13 cellular contexts compared by ENCODE assay signal in the genomic region with DNA sequence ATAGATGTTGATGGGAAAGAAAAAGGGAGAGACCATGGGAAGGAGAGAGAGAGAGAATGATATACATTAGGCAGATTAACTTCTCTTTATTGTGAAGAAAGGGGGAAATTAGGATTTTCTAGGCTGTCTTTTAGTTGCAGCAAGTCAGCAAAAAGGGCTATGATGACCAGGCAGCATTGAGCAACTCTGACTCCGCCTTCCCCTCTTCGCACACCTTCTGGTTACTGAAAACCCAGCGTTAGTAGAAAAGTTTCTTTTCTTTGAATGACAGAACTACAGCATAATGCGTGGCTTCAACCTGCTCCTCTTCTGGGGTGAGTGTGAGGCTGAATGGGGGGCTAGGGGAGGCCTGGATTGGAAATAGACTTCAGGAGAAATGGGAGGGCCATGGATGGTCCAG. TPM values are rescaled to one million over a fixed set of nuclear protein-coding genes. Genes with fewer than 3 reads are reported as not detected.
A peak's percentile ranks its signal among the peaks of the same experiment; 100 is the strongest.
DNase-seq lines count a peak whose midpoint lies in the region; ATAC-seq and TF ChIP-seq lines count a peak whose summit lies in the region.
"Had no signal": no experiment of that assay in that cellular context is flagged by ENCODE, and none has a peak within 500 bp of the region (broad histone marks: within the 10 kb centered on the region; RNA-seq: fewer than 3 reads in every experiment).

A gene with protein sequence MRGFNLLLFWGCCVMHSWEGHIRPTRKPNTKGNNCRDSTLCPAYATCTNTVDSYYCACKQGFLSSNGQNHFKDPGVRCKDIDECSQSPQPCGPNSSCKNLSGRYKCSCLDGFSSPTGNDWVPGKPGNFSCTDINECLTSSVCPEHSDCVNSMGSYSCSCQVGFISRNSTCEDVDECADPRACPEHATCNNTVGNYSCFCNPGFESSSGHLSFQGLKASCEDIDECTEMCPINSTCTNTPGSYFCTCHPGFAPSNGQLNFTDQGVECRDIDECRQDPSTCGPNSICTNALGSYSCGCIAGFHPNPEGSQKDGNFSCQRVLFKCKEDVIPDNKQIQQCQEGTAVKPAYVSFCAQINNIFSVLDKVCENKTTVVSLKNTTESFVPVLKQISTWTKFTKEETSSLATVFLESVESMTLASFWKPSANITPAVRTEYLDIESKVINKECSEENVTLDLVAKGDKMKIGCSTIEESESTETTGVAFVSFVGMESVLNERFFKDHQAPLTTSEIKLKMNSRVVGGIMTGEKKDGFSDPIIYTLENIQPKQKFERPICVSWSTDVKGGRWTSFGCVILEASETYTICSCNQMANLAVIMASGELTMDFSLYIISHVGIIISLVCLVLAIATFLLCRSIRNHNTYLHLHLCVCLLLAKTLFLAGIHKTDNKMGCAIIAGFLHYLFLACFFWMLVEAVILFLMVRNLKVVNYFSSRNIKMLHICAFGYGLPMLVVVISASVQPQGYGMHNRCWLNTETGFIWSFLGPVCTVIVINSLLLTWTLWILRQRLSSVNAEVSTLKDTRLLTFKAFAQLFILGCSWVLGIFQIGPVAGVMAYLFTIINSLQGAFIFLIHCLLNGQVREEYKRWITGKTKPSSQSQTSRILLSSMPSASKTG (plus strand): TSS at position 254 of the 400 bp plus-strand sequence. CDS start 30 bp downstream, at position 284.

- peak within 1 kb of the TSS; percentile 48 for H3K4me3 Mint-ChIP-seq in activated T-helper 1 cell treated with anti-CD3 and anti-CD28 coated beads, Interleukin-12 subunit alpha, Interleukin-12 subunit beta, Interleukin-2, Interleukin-4 antibody, amounts not matched to agents 30 ng/mL and 10 ng/mL and 1 ng/mL, durations not matched to agents 14 hours and 24 hours and 36 hours
- H3K4me3 Mint-ChIP-seq in natural killer cell (no peak within 1 kb of the TSS), glutamatergic neuron (ENCODE audit: unreplicated experiment) (no peak within 1 kb of the TSS)

- intact Hi-C loops in activated T-helper 1 cell treated with anti-CD3 and anti-CD28 coated beads, Interleukin-12 subunit alpha, Interleukin-12 subunit beta, Interleukin-2, Interleukin-4 antibody, amounts not matched to agents 30 ng/mL and 10 ng/mL and 1 ng/mL, durations not matched to agents 14 hours and 24 hours and 36 hours (cut with micrococcal nuclease) = no loop called here
- intact Hi-C loops in natural killer cell (cut with micrococcal nuclease) = no loop called here

- H2AFZ ChIP-seq in Loucy (ENCODE audit: low read length) = 0 out of 2 replicates have a peak within 1 kb of the TSS, but pooled peaks have one; percentile 7

- peaks cover 26% of the 10 kb centered on the region for H3K9me3 Mint-ChIP-seq in activated T-helper 1 cell treated with anti-CD3 and anti-CD28 coated beads, Interleukin-12 subunit alpha, Interleukin-12 subunit beta, Interleukin-2, Interleukin-4 antibody, amounts not matched to agents 30 ng/mL and 10 ng/mL and 1 ng/mL, durations not matched to agents 14 hours and 24 hours and 36 hours
- H3K9me3 Mint-ChIP-seq in natural killer cell = peaks cover 5 to 8% of the 10 kb centered on the region in 2 donors
- H3K9me3 Mint-ChIP-seq in glutamatergic neuron (ENCODE audit: unreplicated experiment) = peaks cover 12% of the 10 kb centered on the region

- no peaks in the 10 kb centered on the region for H3K9me2 ChIP-seq in Loucy (replicated peaks; ENCODE audit: low read depth, low read length)

- H3K4me3 ChIP-seq in Loucy (ENCODE audit: low read length, poor library complexity, severe bottlenecking) = no peak within 1 kb of the TSS
- H3K4me3 ChIP-seq: suprapubic skin had no signal

- ATAC-seq in natural killer cell (peak in 1 of 3 donors; percentile 46), HG03039 (IDR thresholded peaks at IDR 0.05; ENCODE audit: unreplicated experiment) (no peak)
- ATAC-seq: right cardiac atrium had no signal

- no peak within 1 kb of the TSS for H3K4me2 ChIP-seq in Loucy (ENCODE audit: low read depth, low read length, poor library complexity, severe bottlenecking)

- peaks cover 6% of the 10 kb centered on the region for H3K36me3 Mint-ChIP-seq in activated T-helper 1 cell treated with anti-CD3 and anti-CD28 coated beads, Interleukin-12 subunit alpha, Interleukin-12 subunit beta, Interleukin-2, Interleukin-4 antibody, amounts not matched to agents 30 ng/mL and 10 ng/mL and 1 ng/mL, durations not matched to agents 14 hours and 24 hours and 36 hours (ENCODE audit: low read depth)
- H3K36me3 Mint-ChIP-seq in natural killer cell (no peaks in the 10 kb centered on the region), glutamatergic neuron (ENCODE audit: unreplicated experiment) (peaks cover 13% of the 10 kb centered on the region)

- H3K27ac Mint-ChIP-seq in activated T-helper 1 cell treated with anti-CD3 and anti-CD28 coated beads, Interleukin-12 subunit alpha, Interleukin-12 subunit beta, Interleukin-2, Interleukin-4 antibody, amounts not matched to agents 30 ng/mL and 10 ng/mL and 1 ng/mL, durations not matched to agents 14 hours and 24 hours and 36 hours = peak within 1 kb of the TSS; percentile 81
- H3K27ac Mint-ChIP-seq in natural killer cell (peak within 1 kb of the TSS in 1 of 2 donors; percentile 47), glutamatergic neuron (ENCODE audit: unreplicated experiment) (no peak within 1 kb of the TSS)

- no peaks in the 10 kb centered on the region for H3K9me3 ChIP-seq in Loucy (ENCODE audit: insufficient read depth, low read depth, low read length)
- H3K9me3 ChIP-seq: suprapubic skin had no signal

- DNase-seq in SIG-M5 treated with dmso at 0.1 percent for 504 hours (lab: John Stamatoyannopoulos, UW; ENCODE audit: unreplicated experiment) = peak; percentile 56
- no peak for DNase-seq in SIG-M5 (lab: John Stamatoyannopoulos, UW)
- no peak for DNase-seq in activated T-helper 1 cell treated with anti-CD3 and anti-CD28 coated beads, Interleukin-12 subunit alpha, Interleukin-12 subunit beta, Interleukin-2, Interleukin-4 antibody, amounts not matched to agents 30 ng/mL and 10 ng/mL and 1 ng/mL, durations not matched to agents 14 hours and 24 hours and 36 hours (ENCODE audit: low spot score)
- no peak for DNase-seq in natural killer cell
- DNase-seq in RKO (ENCODE audit: low spot score) = no peak
- DNase-seq in glutamatergic neuron = no peak
- DNase-seq: kidney glomerular epithelial cell had no signal

- peaks cover 3% of the 10 kb centered on the region for H3K27me3 Mint-ChIP-seq in activated T-helper 1 cell treated with anti-CD3 and anti-CD28 coated beads, Interleukin-12 subunit alpha, Interleukin-12 subunit beta, Interleukin-2, Interleukin-4 antibody, amounts not matched to agents 30 ng/mL and 10 ng/mL and 1 ng/mL, durations not matched to agents 14 hours and 24 hours and 36 hours (ENCODE audit: insufficient read depth)
- no peaks in the 10 kb centered on the region for H3K27me3 Mint-ChIP-seq in natural killer cell (ENCODE audit: low read depth in 2 of 2)
- peaks cover 3% of the 10 kb centered on the region for H3K27me3 Mint-ChIP-seq in glutamatergic neuron (ENCODE audit: unreplicated experiment)

- H4K20me1 ChIP-seq in Loucy (ENCODE audit: insufficient read depth, low read length, poor library complexity, severe bottlenecking) = no peaks in the 10 kb centered on the region

- no peak within 1 kb of the TSS for H3K9ac ChIP-seq in Loucy (ENCODE audit: low read depth, low read length, poor library complexity, severe bottlenecking)

- no peaks in the 10 kb centered on the region for H3K36me3 ChIP-seq in Loucy (ENCODE audit: insufficient read depth, low read length)
- H3K36me3 ChIP-seq: suprapubic skin had no signal

- peaks cover 54% of the 10 kb centered on the region for H3K4me1 Mint-ChIP-seq in activated T-helper 1 cell treated with anti-CD3 and anti-CD28 coated beads, Interleukin-12 subunit alpha, Interleukin-12 subunit beta, Interleukin-2, Interleukin-4 antibody, amounts not matched to agents 30 ng/mL and 10 ng/mL and 1 ng/mL, durations not matched to agents 14 hours and 24 hours and 36 hours (ENCODE audit: low read depth)
- H3K4me1 Mint-ChIP-seq in natural killer cell (peaks cover 21 to 49% of the 10 kb centered on the region in 2 donors), glutamatergic neuron (ENCODE audit: low read depth, unreplicated experiment) (no peaks in the 10 kb centered on the region)

- H3K4me1 ChIP-seq in Loucy (ENCODE audit: insufficient read depth, low read length, poor library complexity, severe bottlenecking) = peaks cover 29% of the 10 kb centered on the region
- H3K4me1 ChIP-seq: suprapubic skin had no signal

- TF ChIP-seq CTCF in Loucy (conservative IDR thresholded peaks at IDR 0.05; ENCODE audit: low read length) (no peak), natural killer cell (IDR thresholded peaks at IDR 0.05) (no peak), glutamatergic neuron (IDR thresholded peaks at IDR 0.05; ENCODE audit: partially characterized antibody, unreplicated experiment) (no peak)

- no peaks in the 10 kb centered on the region for H3K27me3 ChIP-seq in Loucy (ENCODE audit: insufficient read depth, low read length, poor library complexity, severe bottlenecking)
- H3K27me3 ChIP-seq: suprapubic skin had no signal

- H3F3A ChIP-seq in Loucy (ENCODE audit: low read depth) = 0 out of 2 replicates have a peak, but pooled peaks cover 2% of the 10 kb centered on the region

- H3K79me2 ChIP-seq in Loucy (ENCODE audit: insufficient read depth, low read length) = no peaks in the 10 kb centered on the region

RNA-seq across cellular contexts. Expression of the gene that starts here (rescaled TPM):
- 4.6 and 5.5 TPM in 2 replicates for total RNA-seq in activated T-helper 1 cell treated with anti-CD3 and anti-CD28 coated beads, Interleukin-12 subunit alpha, Interleukin-12 subunit beta, Interleukin-2, Interleukin-4 antibody, amounts not matched to agents 30 ng/mL and 10 ng/mL and 1 ng/mL, durations not matched to agents 14 hours and 24 hours and 36 hours
- total RNA-seq in natural killer cell (10 to 100 TPM in 2 of 3 donors, 1 to 10 TPM in 1; 2.6 to 13.7 (median 13.0) TPM), glutamatergic neuron (ENCODE audit: unreplicated experiment) (not detected)
- total RNA-seq: frontal cortex, NCI-H460, suprapubic skin had no signal
